ENCODE assay signal across 2 cellular contexts in genomic region chr17:73269791-73270190, GRCh38.
TF ChIP-seq lines count a peak whose summit lies in the region.

No MANE protein-coding gene starts in this region.

TF ChIP-seq in HepG2, 621 proteins besides CTCF, POLR2A, EP300 and RAD21:
- peak; percentile 98 for TF ChIP-seq ZNF543 (CRISPR knock-in tag; IDR thresholded peaks at IDR 0.05)
- peak; percentile 41; the same call in 1 of the 2 replicates for TF ChIP-seq ZMYM3 (CRISPR knock-in tag; IDR thresholded peaks at IDR 0.05)
- TF ChIP-seq, protein P1, sequence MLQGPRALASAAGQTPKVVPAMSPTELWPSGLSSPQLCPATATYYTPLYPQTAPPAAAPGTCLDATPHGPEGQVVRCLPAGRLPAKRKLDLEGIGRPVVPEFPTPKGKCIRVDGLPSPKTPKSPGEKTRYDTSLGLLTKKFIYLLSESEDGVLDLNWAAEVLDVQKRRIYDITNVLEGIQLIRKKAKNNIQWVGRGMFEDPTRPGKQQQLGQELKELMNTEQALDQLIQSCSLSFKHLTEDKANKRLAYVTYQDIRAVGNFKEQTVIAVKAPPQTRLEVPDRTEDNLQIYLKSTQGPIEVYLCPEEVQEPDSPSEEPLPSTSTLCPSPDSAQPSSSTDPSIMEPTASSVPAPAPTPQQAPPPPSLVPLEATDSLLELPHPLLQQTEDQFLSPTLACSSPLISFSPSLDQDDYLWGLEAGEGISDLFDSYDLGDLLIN (CRISPR knock-in tag; IDR thresholded peaks at IDR 0.05; ENCODE audit: borderline replicate concordance): no peak
- no peak for TF ChIP-seq ZNF577 (CRISPR knock-in tag; IDR thresholded peaks at IDR 0.05; ENCODE audit: borderline replicate concordance, low read depth)
- TF ChIP-seq, protein P2, sequence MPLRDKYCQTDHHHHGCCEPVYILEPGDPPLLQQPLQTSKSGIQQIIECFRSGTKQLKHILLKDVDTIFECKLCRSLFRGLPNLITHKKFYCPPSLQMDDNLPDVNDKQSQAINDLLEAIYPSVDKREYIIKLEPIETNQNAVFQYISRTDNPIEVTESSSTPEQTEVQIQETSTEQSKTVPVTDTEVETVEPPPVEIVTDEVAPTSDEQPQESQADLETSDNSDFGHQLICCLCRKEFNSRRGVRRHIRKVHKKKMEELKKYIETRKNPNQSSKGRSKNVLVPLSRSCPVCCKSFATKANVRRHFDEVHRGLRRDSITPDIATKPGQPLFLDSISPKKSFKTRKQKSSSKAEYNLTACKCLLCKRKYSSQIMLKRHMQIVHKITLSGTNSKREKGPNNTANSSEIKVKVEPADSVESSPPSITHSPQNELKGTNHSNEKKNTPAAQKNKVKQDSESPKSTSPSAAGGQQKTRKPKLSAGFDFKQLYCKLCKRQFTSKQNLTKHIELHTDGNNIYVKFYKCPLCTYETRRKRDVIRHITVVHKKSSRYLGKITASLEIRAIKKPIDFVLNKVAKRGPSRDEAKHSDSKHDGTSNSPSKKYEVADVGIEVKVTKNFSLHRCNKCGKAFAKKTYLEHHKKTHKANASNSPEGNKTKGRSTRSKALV (CRISPR knock-in tag; IDR thresholded peaks at IDR 0.05): no peak

TF ChIP-seq in K562, 482 proteins besides CTCF, POLR2A, EP300 and RAD21:
- TF ChIP-seq RBM25 (IDR thresholded peaks at IDR 0.05; ENCODE audit: low read depth, low read length, severe bottlenecking): peak; percentile 38
- TF ChIP-seq SRSF1 (IDR thresholded peaks at IDR 0.05; ENCODE audit: low read depth, low read length): no peak
